ENCODE assay signal across 9 cellular contexts in the genomic region with DNA sequence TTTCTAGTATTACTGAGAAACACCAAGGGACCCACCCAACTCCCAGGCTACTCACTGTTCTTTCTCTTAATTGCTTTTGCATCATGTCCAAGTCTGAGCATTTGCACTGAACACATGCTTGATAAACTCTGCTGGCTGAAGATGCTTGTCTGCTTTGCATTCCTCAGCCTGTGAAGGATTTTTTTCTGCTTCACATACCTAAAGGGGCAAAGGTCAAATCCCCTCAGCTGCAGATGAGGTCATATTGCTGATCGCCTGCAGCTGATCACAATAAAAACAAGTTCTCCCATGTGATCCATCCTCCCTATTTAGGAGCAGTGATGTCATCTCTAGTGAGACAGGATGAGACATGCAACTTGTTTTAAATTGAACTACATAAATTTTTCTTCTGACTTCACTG.
DNase-seq lines count a peak whose midpoint lies in the region; ATAC-seq, FAIRE-seq and TF ChIP-seq lines count a peak whose summit lies in the region.
"Had no signal": no experiment of that assay in that cellular context is flagged by ENCODE, and none has a peak within 500 bp of the region (broad histone marks: within the 10 kb centered on the region; RNA-seq: fewer than 3 reads in every experiment).

No MANE protein-coding gene starts in this region.

- no peaks in the 10 kb centered on the region for H3K36me3 ChIP-seq in spleen
- H3K36me3 ChIP-seq: BE2C had no signal

- peak overlapping the region; percentile 86 to 88 for H3K27ac ChIP-seq in A549
- no peak overlapping the region for H3K27ac ChIP-seq in spleen

- H3K4me1 Mint-ChIP-seq in stimulated activated naive CD8-positive, alpha-beta T cell treated with anti-CD3 and anti-CD28 coated beads, Interleukin-15, amount 100 ng/mL, for 72 hours, result no peaks in the 10 kb centered on the region

- peak in 1 of 2 experiments; percentile 74 for DNase-seq in A549 (ENCODE audit: low read depth in 1 of 2, low spot score in 1 of 2)
- DNase-seq in HuH-7 (ENCODE audit: low spot score), result peak; percentile 14
- peak; percentile 82 to 93 for DNase-seq in cardiac fibroblast (ENCODE audit: low read depth in 2 of 2)
- peak; percentile 57 for DNase-seq in iPS-NIHi7 (ENCODE audit: extremely low spot score)
- DNase-seq in inferior parietal cortex (ENCODE audit: extremely low spot score), result no peak
- DNase-seq in anterior cingulate cortex (lab: John Stamatoyannopoulos, UW), result no peak
- no peak for DNase-seq in stimulated activated naive CD8-positive, alpha-beta T cell treated with anti-CD3 and anti-CD28 coated beads, Interleukin-15, amount 100 ng/mL, for 72 hours
- DNase-seq in spleen, result no peak
- DNase-seq: BE2C had no signal

- peak; percentile 68 to 71; a peak in 5 of 6 replicates for ATAC-seq in A549
- ATAC-seq in stimulated activated naive CD8-positive, alpha-beta T cell treated with anti-CD3 and anti-CD28 coated beads, Interleukin-15, amount 100 ng/mL, for 72 hours, result no peak

- H3K9me3 ChIP-seq in A549 (no peaks in the 10 kb centered on the region), spleen (no peaks in the 10 kb centered on the region)
- H3K9me3 ChIP-seq: BE2C had no signal

- peaks cover 17% of the 10 kb centered on the region for H3K27me3 Mint-ChIP-seq in stimulated activated naive CD8-positive, alpha-beta T cell treated with anti-CD3 and anti-CD28 coated beads, Interleukin-15, amount 100 ng/mL, for 72 hours

- no peaks in the 10 kb centered on the region for H3K27me3 ChIP-seq in spleen (replicated peaks in 1 of 7)
- H3K27me3 ChIP-seq: BE2C had no signal

- TF ChIP-seq RAD21 in A549 (conservative IDR thresholded peaks at IDR 0.05 in 1 of 2, IDR thresholded peaks at IDR 0.05 in 1 of 2), result no peak

- POLR2A ChIA-PET in A549 (lab: Yijun Ruan, JAX), result interaction anchor here (1.6 to 6.7 kb wide), 2 partner anchors 86 to 100 kb away, joined by 4 to 146 read pairs; partner anchors contain the start of gene DCBLD2

- intact Hi-C loops in spleen (cut with DNase I; ENCODE audit: low total_unique reads), result no loop called here

- H3K4me2 ChIP-seq in A549, result peak overlapping the region; percentile 92

- H3K27ac Mint-ChIP-seq in stimulated activated naive CD8-positive, alpha-beta T cell treated with anti-CD3 and anti-CD28 coated beads, Interleukin-15, amount 100 ng/mL, for 72 hours, result no peak overlapping the region

- CTCF ChIA-PET in A549 (lab: Yijun Ruan, JAX), result interaction anchor here (1.1 to 4.1 kb wide), 8 partner anchors 8 to 384 kb away, joined by 3 to 25 read pairs (median 5); no protein-coding TSS in a partner anchor

- no peaks in the 10 kb centered on the region for H3K9me3 Mint-ChIP-seq in stimulated activated naive CD8-positive, alpha-beta T cell treated with anti-CD3 and anti-CD28 coated beads, Interleukin-15, amount 100 ng/mL, for 72 hours

- no peak overlapping the region for H3K4me3 Mint-ChIP-seq in stimulated activated naive CD8-positive, alpha-beta T cell treated with anti-CD3 and anti-CD28 coated beads, Interleukin-15, amount 100 ng/mL, for 72 hours

- TF ChIP-seq POLR2A in A549 (IDR thresholded peaks at IDR 0.05; ENCODE audit: low read length) (no peak), spleen (IDR thresholded peaks at IDR 0.05) (no peak)

- H3K4me3 ChIP-seq in A549, result peak overlapping the region; percentile 17; the same call in 1 of the 3 replicates
- H3K4me3 ChIP-seq in cardiac fibroblast (replicated peaks in 1 of 2; ENCODE audit: low read depth in 2 of 2, low read length in 2 of 2), result no peak overlapping the region
- H3K4me3 ChIP-seq in spleen, result no peak overlapping the region

- 4% methylated on average over 1 of the region's 1 CpG for WGBS in A549 (ENCODE audit: missing lambda C conversion rate)
- 50 to 74% (median 70%) methylated on average over 1 of the region's 1 CpG for whole genome bisulfite sequencing in spleen, 5 donors

- TF ChIP-seq CTCF in A549 (IDR thresholded peaks at IDR 0.05) (no peak), cardiac fibroblast (IDR thresholded peaks at IDR 0.05; ENCODE audit: low read depth, low read length) (no peak), spleen (IDR thresholded peaks at IDR 0.05 in 8 of 11, conservative IDR thresholded peaks at IDR 0.05 in 3 of 11) (no peak)

- no peak for FAIRE-seq in A549 (lab: Jason Lieb, UNC)

- peaks cover 49% of the 10 kb centered on the region for H3K4me1 ChIP-seq in A549
- H3K4me1 ChIP-seq in spleen, result no peaks in the 10 kb centered on the region
- H3K4me1 ChIP-seq: BE2C had no signal

- no peak for TF ChIP-seq EP300 in A549 (IDR thresholded peaks at IDR 0.05)

TF ChIP-seq in A549, 52 proteins besides CTCF, POLR2A, EP300 and RAD21:
- TF ChIP-seq, protein P1, sequence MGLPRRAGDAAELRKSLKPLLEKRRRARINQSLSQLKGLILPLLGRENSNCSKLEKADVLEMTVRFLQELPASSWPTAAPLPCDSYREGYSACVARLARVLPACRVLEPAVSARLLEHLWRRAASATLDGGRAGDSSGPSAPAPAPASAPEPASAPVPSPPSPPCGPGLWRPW (IDR thresholded peaks at IDR 0.05), result no peak
- peak; percentile 86 for TF ChIP-seq PBX3 (IDR thresholded peaks at IDR 0.05)
- 0 out of 4 replicates have a peak, but pooled peaks of 1 of the 2 experiments have one; percentile 9 for TF ChIP-seq CEBPB (IDR thresholded peaks at IDR 0.05)
- TF ChIP-seq, protein P2, sequence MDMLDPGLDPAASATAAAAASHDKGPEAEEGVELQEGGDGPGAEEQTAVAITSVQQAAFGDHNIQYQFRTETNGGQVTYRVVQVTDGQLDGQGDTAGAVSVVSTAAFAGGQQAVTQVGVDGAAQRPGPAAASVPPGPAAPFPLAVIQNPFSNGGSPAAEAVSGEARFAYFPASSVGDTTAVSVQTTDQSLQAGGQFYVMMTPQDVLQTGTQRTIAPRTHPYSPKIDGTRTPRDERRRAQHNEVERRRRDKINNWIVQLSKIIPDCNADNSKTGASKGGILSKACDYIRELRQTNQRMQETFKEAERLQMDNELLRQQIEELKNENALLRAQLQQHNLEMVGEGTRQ (IDR thresholded peaks at IDR 0.05), result peak; percentile 69
- peak in 1 of 2 experiments; percentile 33; a peak in 3 of 5 replicates for TF ChIP-seq JUN (IDR thresholded peaks at IDR 0.05)
- TF ChIP-seq, protein P3, sequence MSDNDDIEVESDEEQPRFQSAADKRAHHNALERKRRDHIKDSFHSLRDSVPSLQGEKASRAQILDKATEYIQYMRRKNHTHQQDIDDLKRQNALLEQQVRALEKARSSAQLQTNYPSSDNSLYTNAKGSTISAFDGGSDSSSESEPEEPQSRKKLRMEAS (IDR thresholded peaks at IDR 0.05), result peak; percentile 65; the same call in 1 of the 2 replicates
- TF ChIP-seq GATA3 (IDR thresholded peaks at IDR 0.05; ENCODE audit: borderline replicate concordance), result peak; percentile 84; the same call in 1 of the 2 replicates
- no peak for TF ChIP-seq FOSL2 (IDR thresholded peaks at IDR 0.05)
- TF ChIP-seq FOSL2 (CRISPR knock-in tag; IDR thresholded peaks at IDR 0.05), result peak; percentile 64
- TF ChIP-seq POLR2AphosphoS2 (conservative IDR thresholded peaks at IDR 0.05; ENCODE audit: low read length), result no peak

Comparison
In these comparisons a context has a peak if more than half of its experiments do, and no peak if none do; other contexts are left out.
1. DNase-seq: peak in HuH-7 (single experiment), cardiac fibroblast (2 of 2) and iPS-NIHi7 (single experiment); none in inferior parietal cortex (single experiment), anterior cingulate cortex (0 of 58), stimulated activated naive CD8-positive, alpha-beta T cell treated with anti-CD3 and anti-CD28 coated beads, Interleukin-15, amount 100 ng/mL, for 72 hours (0 of 2) and spleen (single experiment).
2. H3K27ac ChIP-seq: peak in A549 (2 of 2); none in spleen (0 of 8).